In the genomic region with DNA sequence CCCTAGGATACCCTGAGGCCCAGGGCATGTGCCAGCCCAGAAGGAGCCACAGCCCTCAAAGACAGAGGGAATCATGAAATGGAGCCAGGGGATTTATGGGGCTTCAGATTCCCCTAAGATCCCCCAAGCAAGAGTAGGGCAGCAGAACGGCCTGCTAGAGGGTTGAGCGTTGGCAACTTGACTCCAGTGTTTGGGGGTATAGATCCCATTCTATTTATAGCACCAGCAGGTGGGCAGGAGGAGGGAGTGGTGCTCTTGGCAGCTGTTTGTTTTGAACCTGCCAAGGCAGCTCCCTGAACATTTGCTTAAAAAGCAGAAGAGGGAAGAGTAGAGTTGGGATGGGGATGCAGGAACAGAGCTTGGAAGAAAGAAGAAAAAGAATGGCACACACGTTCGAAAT, we compare ENCODE assay signal across 17 cellular contexts. TPM values are rescaled to one million over a fixed set of nuclear protein-coding genes. Genes with fewer than 3 reads are reported as not detected.
DNase-seq lines count a peak whose midpoint lies in the region; ATAC-seq and TF ChIP-seq lines count a peak whose summit lies in the region.
"Had no signal": no experiment of that assay in that cellular context is flagged by ENCODE, and none has a peak within 500 bp of the region (broad histone marks: within the 10 kb centered on the region; RNA-seq: fewer than 3 reads in every experiment).

No MANE protein-coding gene starts in this region.

- H3K4me1 ChIP-seq in neural progenitor cell (peaks cover 50% of the 10 kb centered on the region), aorta (ENCODE audit: control insufficient read depth in 1 of 2, insufficient read depth in 2 of 2, low read length in 2 of 2) (no peaks in the 10 kb centered on the region)

- WGBS in aorta, 2 donors = 63 to 73% methylated on average over 4 of the region's 4 CpGs

- H3K4me3 ChIP-seq in neural progenitor cell (no peak overlapping the region), aorta (ENCODE audit: low read length in 2 of 2) (no peak overlapping the region)

- H3K4me2 ChIP-seq in neural progenitor cell = peak overlapping the region; percentile 28

- peaks cover 2% of the 10 kb centered on the region for H3K9me3 Mint-ChIP-seq in neural progenitor cell
- H3K9me3 Mint-ChIP-seq: IgD-negative memory B cell had no signal

- H3K79me2 ChIP-seq in neural progenitor cell (ENCODE audit: low read depth) = no peaks in the 10 kb centered on the region

- H3K27me3 Mint-ChIP-seq in neural progenitor cell (ENCODE audit: insufficient read depth, low read depth) = peaks cover 13% of the 10 kb centered on the region
- H3K27me3 Mint-ChIP-seq: IgD-negative memory B cell had no signal

- no peak overlapping the region for H3K9ac ChIP-seq in neural progenitor cell

- H4K20me1 ChIP-seq in neural progenitor cell (ENCODE audit: low read depth) = no peaks in the 10 kb centered on the region

- TF ChIP-seq CTCF in neural progenitor cell (IDR thresholded peaks at IDR 0.05) = no peak

- no peaks in the 10 kb centered on the region for H3K9me3 ChIP-seq in neural progenitor cell (ENCODE audit: low read depth)
- no peaks in the 10 kb centered on the region for H3K9me3 ChIP-seq in aorta (ENCODE audit: control insufficient read depth, low read length)

- H3K36me3 Mint-ChIP-seq in neural progenitor cell = no peaks in the 10 kb centered on the region
- H3K36me3 Mint-ChIP-seq: IgD-negative memory B cell had no signal

- H3K4me3 Mint-ChIP-seq in neural progenitor cell = no peak overlapping the region
- H3K4me3 Mint-ChIP-seq: IgD-negative memory B cell had no signal

- H3K27ac ChIP-seq in neural progenitor cell (peak overlapping the region; percentile 22), aorta (ENCODE audit: low read depth in 1 of 2, low read length in 2 of 2) (no peak overlapping the region)

- no peak overlapping the region for H2AFZ ChIP-seq in neural progenitor cell (replicated peaks)

- DNase-seq in DMS79 treated with DMSO at 0.1 percent for 48 hours (lab: John Stamatoyannopoulos, UW) (peak; percentile 45), NCI-H187 treated with DMSO at 0.1 percent for 48 hours (lab: John Stamatoyannopoulos, UW) (peak; percentile 58), NCI-H748 (lab: John Stamatoyannopoulos, UW; ENCODE audit: unreplicated experiment) (peak; percentile 80), neural progenitor cell (ENCODE audit: low spot score) (peak; percentile 18), HPDE6-E6E7 (ENCODE audit: extremely low spot score) (no peak), aorta (no peak)
- DNase-seq: activated effector memory CD4-positive, alpha-beta T cell treated with Interleukin-2 at 50 U/mL for 16 hours; Calu3; central memory CD4-positive, alpha-beta T cell; hippocampal formation; SIG-M5 had no signal

- intact Hi-C loops in aorta (cut with DNase I) = no loop called here

- peaks cover 50% of the 10 kb centered on the region for H3K4me1 Mint-ChIP-seq in neural progenitor cell
- H3K4me1 Mint-ChIP-seq: IgD-negative memory B cell had no signal

- H3K27me3 ChIP-seq in neural progenitor cell = no peaks in the 10 kb centered on the region
- no peaks in the 10 kb centered on the region for H3K27me3 ChIP-seq in aorta (ENCODE audit: control insufficient read depth in 1 of 2, insufficient read depth in 2 of 2, low read length in 1 of 2)

- H3K36me3 ChIP-seq in neural progenitor cell = no peaks in the 10 kb centered on the region
- no peaks in the 10 kb centered on the region for H3K36me3 ChIP-seq in aorta (ENCODE audit: control insufficient read depth in 1 of 2, insufficient read depth in 2 of 2, low read length in 1 of 2)

- ATAC-seq in aorta (ENCODE audit: low FRiP score) (no peak), HG02588 (IDR thresholded peaks at IDR 0.05; ENCODE audit: unreplicated experiment) (no peak)
- ATAC-seq: activated CD4-positive, CD25-positive, alpha-beta regulatory T cell treated with anti-CD3 and anti-CD28 coated beads, Interleukin-2, amount 50 U/mL, for 24 hours had no signal

- peak overlapping the region; percentile 90 for H3K27ac Mint-ChIP-seq in neural progenitor cell

- H3F3A ChIP-seq in neural progenitor cell (ENCODE audit: low read depth) = peaks cover 34% of the 10 kb centered on the region

RNA-seq across cellular contexts. Expression of gene GLUL, which starts 33.7 kb away (rescaled TPM):
- 428 and 695 TPM in 2 replicates for total RNA-seq in neural progenitor cell (ENCODE audit: low replicate concordance)
- 100 to 1,000 TPM; 421 to 549 TPM for total RNA-seq in aorta
- polyA plus RNA-seq in aorta = 100 to 1,000 TPM; 144 to 222 TPM

RNA-seq across cellular contexts. Expression of gene TEDDM1, which starts 42.6 kb away (rescaled TPM):
- total RNA-seq in neural progenitor cell (ENCODE audit: low replicate concordance) = not detected in 2 replicates
- total RNA-seq in aorta = not detected
- polyA plus RNA-seq in aorta = not detected
- total RNA-seq: Calu3; kidney epithelial cell; T-helper 2 cell treated with Interferon-gamma antibody and Interleukin-4, amounts not matched to agents 100 ng/mL and 5 ng/mL, for 36 hours; temporal lobe had no signal

Comparison
In these comparisons a context has a peak if more than half of its experiments do, and no peak if none do; other contexts are left out.
1. DNase-seq: peak in DMS79 treated with DMSO at 0.1 percent for 48 hours (single experiment), NCI-H187 treated with DMSO at 0.1 percent for 48 hours (single experiment), NCI-H748 (single experiment) and neural progenitor cell (single experiment); none in HPDE6-E6E7 (single experiment) and aorta (0 of 2).